Comparison of ENCODE assay signal across 22 cellular contexts in the genomic region with DNA sequence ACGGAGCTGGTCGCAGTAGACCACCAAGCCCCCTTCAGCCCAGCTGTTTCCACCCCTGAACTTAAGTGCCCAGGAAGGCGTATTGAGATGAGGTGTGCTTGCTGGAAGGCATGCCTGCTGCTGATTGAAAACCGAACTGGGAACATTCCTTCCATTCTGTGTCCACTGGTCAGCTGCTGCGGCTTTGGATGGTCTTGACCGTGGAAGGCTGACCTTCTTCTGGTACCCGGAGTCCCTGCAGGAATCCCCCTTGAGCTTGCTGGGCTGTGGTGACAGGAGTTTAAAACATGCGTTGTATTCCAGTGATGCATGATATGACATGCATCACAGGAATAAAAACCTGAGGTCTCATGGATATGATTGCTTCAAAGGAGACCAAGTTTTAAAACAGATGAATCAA.
"Had no signal": no experiment of that assay in that cellular context is flagged by ENCODE, and none has a peak within 500 bp of the region (broad histone marks: within the 10 kb centered on the region; RNA-seq: fewer than 3 reads in every experiment).

No MANE protein-coding gene starts in this region.

- H3K4me3 Mint-ChIP-seq: activated CD8-positive, alpha-beta T cell treated with anti-CD3 and anti-CD28 coated beads, Interleukin-2, amount 10 ng/mL, durations not matched to agents 7 days and 5 days; activated naive CD8-positive, alpha-beta T cell treated with anti-CD3 and anti-CD28 coated beads, Interleukin-2, amount 10 ng/mL, durations not matched to agents 7 days and 5 days; endodermal cell; mesothelial cell of epicardium; nephron progenitor cell; stimulated activated effector memory CD8-positive, alpha-beta T cell treated with anti-CD3 and anti-CD28 coated beads, Interleukin-12 subunit alpha, Interleukin-12 subunit beta, amount 100 ng/mL, for 72 hours had no signal

- H3K27ac Mint-ChIP-seq: activated CD8-positive, alpha-beta T cell treated with anti-CD3 and anti-CD28 coated beads, Interleukin-2, amount 10 ng/mL, durations not matched to agents 7 days and 5 days; activated naive CD8-positive, alpha-beta T cell treated with anti-CD3 and anti-CD28 coated beads, Interleukin-2, amount 10 ng/mL, durations not matched to agents 7 days and 5 days; endodermal cell; mesothelial cell of epicardium; nephron progenitor cell; stimulated activated effector memory CD8-positive, alpha-beta T cell treated with anti-CD3 and anti-CD28 coated beads, Interleukin-12 subunit alpha, Interleukin-12 subunit beta, amount 100 ng/mL, for 72 hours had no signal

- H3K36me3 ChIP-seq: uterus had no signal

- DNase-seq: activated CD4-positive, alpha-beta T cell treated with anti-CD3 and anti-CD28 coated beads for 1 hour; activated CD4-positive, alpha-beta T cell treated with anti-CD3 and anti-CD28 coated beads, Interleukin-2, amount 50 U/mL, for 1 hour; activated CD8-positive, alpha-beta T cell treated with anti-CD3 and anti-CD28 coated beads, Interleukin-2, amount 10 ng/mL, durations not matched to agents 7 days and 5 days; activated naive CD8-positive, alpha-beta T cell treated with anti-CD3 and anti-CD28 coated beads, Interleukin-2, amount 10 ng/mL, durations not matched to agents 7 days and 5 days; amygdala; cerebellar nuclear complex; endodermal cell; left ventricle myocardium superior; mammary epithelial cell; nephron progenitor cell; right lobe of liver; small intestine; stimulated activated CD4-positive, alpha-beta T cell treated with anti-CD3 and anti-CD28 coated beads, Interleukin-2, amount 100 ng/mL, for 24 hours; stomach; T-helper 9 cell; uterus had no signal

- H3K4me1 Mint-ChIP-seq: mesothelial cell of epicardium had no signal

- ATAC-seq: activated CD8-positive, alpha-beta T cell treated with anti-CD3 and anti-CD28 coated beads, Interleukin-2, amount 10 ng/mL, durations not matched to agents 7 days and 5 days; left ventricle myocardium superior; stimulated activated effector memory CD8-positive, alpha-beta T cell treated with anti-CD3 and anti-CD28 coated beads, Interleukin-12 subunit alpha, Interleukin-12 subunit beta, amount 100 ng/mL, for 72 hours had no signal

- H3K4me3 ChIP-seq: coronary artery, heart left ventricle, right lobe of liver, stomach, suprapubic skin, tibial nerve, uterus had no signal

- H3K27me3 ChIP-seq: heart left ventricle, right lobe of liver, stomach, suprapubic skin, tibial nerve, uterus had no signal

- H3K4me1 ChIP-seq: right lobe of liver, suprapubic skin, tibial nerve, uterus had no signal

- H3K9me3 ChIP-seq: heart left ventricle, right lobe of liver, stomach, suprapubic skin, uterus had no signal

- H3K27me3 Mint-ChIP-seq: activated naive CD8-positive, alpha-beta T cell treated with anti-CD3 and anti-CD28 coated beads, Interleukin-2, amount 10 ng/mL, durations not matched to agents 7 days and 5 days had no signal

- H3K27ac ChIP-seq: coronary artery, right lobe of liver, suprapubic skin, tibial nerve, uterus had no signal

- H3K9me3 Mint-ChIP-seq: activated naive CD8-positive, alpha-beta T cell treated with anti-CD3 and anti-CD28 coated beads, Interleukin-2, amount 10 ng/mL, durations not matched to agents 7 days and 5 days; mesothelial cell of epicardium; nephron progenitor cell; stimulated activated effector memory CD8-positive, alpha-beta T cell treated with anti-CD3 and anti-CD28 coated beads, Interleukin-12 subunit alpha, Interleukin-12 subunit beta, amount 100 ng/mL, for 72 hours had no signal
